Comparison of ENCODE assay signal across 12 cellular contexts in the genomic region with DNA sequence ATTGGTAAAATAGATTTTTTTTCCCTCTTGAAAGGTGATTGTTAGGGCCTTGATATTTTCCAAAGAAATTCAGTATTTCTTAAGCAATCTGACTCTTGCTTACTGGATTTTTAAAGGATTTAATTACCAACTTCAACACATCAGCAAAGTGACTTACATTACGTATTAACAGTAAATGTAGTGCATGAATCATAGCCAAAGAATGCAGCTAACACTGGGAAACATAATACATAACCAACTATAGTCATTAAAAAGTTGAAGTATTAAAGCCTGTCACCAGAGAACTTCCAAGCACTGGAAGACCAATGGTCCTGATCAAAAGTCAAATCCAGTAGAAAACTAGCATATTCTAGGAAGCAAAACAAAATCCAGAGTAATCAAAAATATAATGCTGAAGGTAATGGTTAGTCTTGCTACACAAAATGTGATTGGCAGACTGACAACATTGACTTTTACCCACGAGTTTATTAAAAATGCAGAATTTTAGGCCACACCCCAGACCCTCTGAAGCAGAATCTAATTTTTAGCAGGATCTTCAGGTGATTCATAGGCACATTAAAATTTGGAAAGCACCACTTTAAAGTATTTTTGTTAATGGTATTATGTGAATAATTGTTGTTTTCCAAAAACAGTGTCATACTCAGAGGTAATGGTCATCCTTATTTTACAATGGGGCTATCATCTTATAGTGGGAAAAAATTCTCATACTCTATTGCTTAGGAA. TPM values are rescaled to one million over a fixed set of nuclear protein-coding genes. Genes with fewer than 3 reads are reported as not detected.
DNase-seq lines count a peak whose midpoint lies in the region; ATAC-seq and TF ChIP-seq lines count a peak whose summit lies in the region.
"Had no signal": no experiment of that assay in that cellular context is flagged by ENCODE, and none has a peak within 500 bp of the region (broad histone marks: within the 10 kb centered on the region; RNA-seq: fewer than 3 reads in every experiment).

No MANE protein-coding gene starts in this region.

- H3K4me1 ChIP-seq in gastrocnemius medialis = no peaks in the 10 kb centered on the region

- peak overlapping the region; percentile 50 for H3K27ac Mint-ChIP-seq in mesothelial cell of epicardium
- H3K27ac Mint-ChIP-seq: activated B cell treated with CpG ODN at 0.5 μM for 24 hours; CD4-positive, alpha-beta T cell had no signal

- H3K4me3 ChIP-seq in gastrocnemius medialis = no peak overlapping the region

- in situ Hi-C loops in gastrocnemius medialis (cut with MboI; ENCODE audit: low sequenced_read_pairs in 4 of 4) = no loop called here

- intact Hi-C loops in gastrocnemius medialis (cut with DNase I; ENCODE audit: low total_unique reads) = no loop called here

- peaks cover 5% of the 10 kb centered on the region for H3K9me3 Mint-ChIP-seq in mesothelial cell of epicardium
- H3K9me3 Mint-ChIP-seq: activated B cell treated with CpG ODN at 0.5 μM for 24 hours; CD4-positive, alpha-beta T cell had no signal

- H3K27ac ChIP-seq in gastrocnemius medialis = no peak overlapping the region

- no peak for ATAC-seq in gastrocnemius medialis
- no peak for ATAC-seq in HG02588 (IDR thresholded peaks at IDR 0.05; ENCODE audit: unreplicated experiment)

- no peak overlapping the region for H3K4me3 Mint-ChIP-seq in mesothelial cell of epicardium
- H3K4me3 Mint-ChIP-seq: activated B cell treated with CpG ODN at 0.5 μM for 24 hours; CD4-positive, alpha-beta T cell had no signal

- H3K36me3 Mint-ChIP-seq in mesothelial cell of epicardium = peaks cover 2% of the 10 kb centered on the region

- DNase-seq in AG08396 (ENCODE audit: low spot score) = peak; percentile 69
- peak; percentile 90 for DNase-seq in LHCN-M2 (ENCODE audit: low read depth)
- peak; percentile 87 for DNase-seq in dermis blood vessel endothelial cell
- no peak for DNase-seq in mesothelial cell of epicardium (ENCODE audit: low spot score in 2 of 2, unreplicated experiment in 2 of 2)
- DNase-seq in T1000 (lab: John Stamatoyannopoulos, UW) = no peak
- DNase-seq in gastrocnemius medialis = no peak
- DNase-seq in NCI-H2107 treated with DMSO at 0.1 percent for 48 hours (lab: John Stamatoyannopoulos, UW; ENCODE audit: unreplicated experiment) = no peak
- DNase-seq: activated B cell treated with CpG ODN at 0.5 μM for 24 hours; CD4-positive, alpha-beta T cell; hypothalamus; NCI-H1694 had no signal

- no peaks in the 10 kb centered on the region for H3K27me3 Mint-ChIP-seq in mesothelial cell of epicardium (ENCODE audit: low read depth)
- H3K27me3 Mint-ChIP-seq: activated B cell treated with CpG ODN at 0.5 μM for 24 hours had no signal

- H3K9me3 ChIP-seq in gastrocnemius medialis = no peaks in the 10 kb centered on the region

- no peaks in the 10 kb centered on the region for H3K36me3 ChIP-seq in gastrocnemius medialis

- TF ChIP-seq POLR2A in gastrocnemius medialis (IDR thresholded peaks at IDR 0.05) = no peak

- no peaks in the 10 kb centered on the region for H3K27me3 ChIP-seq in gastrocnemius medialis

- peaks cover 12% of the 10 kb centered on the region for H3K4me1 Mint-ChIP-seq in mesothelial cell of epicardium
- H3K4me1 Mint-ChIP-seq: activated B cell treated with CpG ODN at 0.5 μM for 24 hours had no signal

- TF ChIP-seq CTCF in mesothelial cell of epicardium (IDR thresholded peaks at IDR 0.05; ENCODE audit: unreplicated experiment) = no peak
- no peak for TF ChIP-seq CTCF in gastrocnemius medialis (IDR thresholded peaks at IDR 0.05 in 4 of 5, conservative IDR thresholded peaks at IDR 0.05 in 1 of 5)

RNA-seq across cellular contexts. Expression of gene CAVIN2, which starts 31.8 kb away (rescaled TPM):
- 388 and 506 TPM in 2 replicates for total RNA-seq in LHCN-M2 (2014; rRNA removed)
- 228 TPM for polyA plus RNA-seq in LHCN-M2 (2012)
- total RNA-seq in dermis blood vessel endothelial cell = 430 and 571 TPM in 2 replicates
- total RNA-seq in mesothelial cell of epicardium = 0.72 to 0.96 TPM (median 0.80 TPM) in 3 replicates
- 10 to 100 TPM; 15.1 to 35.4 (median 31.1) TPM for total RNA-seq in gastrocnemius medialis
- total RNA-seq: activated B cell treated with CpG ODN at 0.5 μM for 24 hours had no signal

Comparison
In these comparisons a context has a peak if more than half of its experiments do, and no peak if none do; other contexts are left out.
1. DNase-seq: peak in AG08396 (single experiment), LHCN-M2 (single experiment) and dermis blood vessel endothelial cell (single experiment); none in mesothelial cell of epicardium (0 of 2), T1000 (single experiment), gastrocnemius medialis (0 of 2) and NCI-H2107 treated with DMSO at 0.1 percent for 48 hours (single experiment).
2. RNA of gene CAVIN2, which starts 31.8 kb away (total RNA-seq): 388 to 506 TPM in LHCN-M2 and 430 to 571 TPM in dermis blood vessel endothelial cell; 15.1 to 35.4 TPM in gastrocnemius medialis and 0.72 to 0.96 TPM in mesothelial cell of epicardium; every median in the first group is over 10 times any median in the second.